ENCODE assay signal across 12 cellular contexts in the genomic region with DNA sequence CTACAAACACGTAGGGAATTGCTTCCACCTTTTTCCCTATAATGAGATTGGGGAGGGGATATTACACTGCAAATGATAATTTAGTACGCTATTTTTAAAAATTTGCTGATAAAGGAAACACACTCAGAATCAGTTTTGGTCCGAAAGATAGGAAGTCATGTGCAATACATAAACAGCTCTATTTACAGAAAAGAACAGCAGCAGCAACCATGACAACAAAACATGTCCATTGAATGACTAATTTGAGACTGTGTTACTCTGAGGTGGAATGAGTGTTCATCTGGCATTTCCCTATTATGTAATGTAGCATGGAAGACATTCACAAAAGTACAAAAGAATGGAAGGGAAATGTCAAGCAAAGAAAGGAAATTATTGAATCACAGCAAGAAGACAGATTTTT.
A peak's percentile ranks its signal among the peaks of the same experiment; 100 is the strongest.
DNase-seq lines count a peak whose midpoint lies in the region; ATAC-seq and TF ChIP-seq lines count a peak whose summit lies in the region.
"Had no signal": no experiment of that assay in that cellular context is flagged by ENCODE, and none has a peak within 500 bp of the region (broad histone marks: within the 10 kb centered on the region; RNA-seq: fewer than 3 reads in every experiment).

No MANE protein-coding gene starts in this region.

- H3K27ac ChIP-seq in AG04450 (ENCODE audit: low read depth, low read length) (no peak overlapping the region), foreskin keratinocyte (no peak overlapping the region), caudate nucleus (ENCODE audit: low read depth, low read length) (no peak overlapping the region), gastroesophageal sphincter (no peak overlapping the region), SJCRH30 (no peak overlapping the region)
- H3K27ac ChIP-seq: pancreas had no signal

- no peak overlapping the region for H3K4me3 Mint-ChIP-seq in immature natural killer cell

- DNase-seq in AG04450 (ENCODE audit: low read depth, low spot score) (peak; percentile 42), SW 1271 (lab: John Stamatoyannopoulos, UW) (peak; percentile 21 to 66), foreskin keratinocyte (peak; percentile 73 to 88), caudate nucleus (lab: John Stamatoyannopoulos, UW) (no peak), immature natural killer cell (no peak), SJCRH30 (no peak)
- DNase-seq: activated CD4-positive, alpha-beta T cell treated with anti-CD3 and anti-CD28 coated beads, Interleukin-2, amount 50 U/mL, for 4 hours; central memory CD4-positive, alpha-beta T cell; NCI-H1436; pancreas had no signal

- no peak for TF ChIP-seq EP300 in gastroesophageal sphincter (IDR thresholded peaks at IDR 0.05)

- H3K36me3 ChIP-seq in gastroesophageal sphincter (peaks cover 0 to 12% of the 10 kb centered on the region in 2 donors), SJCRH30 (peaks cover 3% of the 10 kb centered on the region; the same call in 1 of the 2 replicates)
- H3K36me3 ChIP-seq: pancreas had no signal

- POLR2A ChIA-PET in AG04450 (lab: Yijun Ruan, JAX): interaction anchor here (0.7 kb wide), 1 partner anchor 77 kb away, joined by 6 read pairs; no protein-coding TSS in a partner anchor

- ATAC-seq in HG02610 (IDR thresholded peaks at IDR 0.05; ENCODE audit: unreplicated experiment): peak; percentile 91
- peak; percentile 100 for ATAC-seq in foreskin keratinocyte
- no peak for ATAC-seq in gastroesophageal sphincter

- no peaks in the 10 kb centered on the region for H3K27me3 ChIP-seq in AG04450 (ENCODE audit: control insufficient read depth, insufficient read depth, low read length)
- H3K27me3 ChIP-seq in foreskin keratinocyte: no peaks in the 10 kb centered on the region
- no peaks in the 10 kb centered on the region for H3K27me3 ChIP-seq in gastroesophageal sphincter
- no peaks in the 10 kb centered on the region for H3K27me3 ChIP-seq in SJCRH30
- H3K27me3 ChIP-seq: pancreas had no signal

- H3K4me1 Mint-ChIP-seq in immature natural killer cell: no peaks in the 10 kb centered on the region

- no peaks in the 10 kb centered on the region for H3K9me3 ChIP-seq in AG04450 (ENCODE audit: control insufficient read depth, insufficient read depth, low read length)
- H3K9me3 ChIP-seq in gastroesophageal sphincter: no peaks in the 10 kb centered on the region
- no peaks in the 10 kb centered on the region for H3K9me3 ChIP-seq in SJCRH30 (replicated peaks)

- CTCF ChIA-PET in AG04450 (lab: Charles Lee): interaction anchor here (2.5 kb wide), 1 partner anchor 354 kb away, joined by 6 read pairs; no protein-coding TSS in a partner anchor

- peaks cover 18 to 47% (median 32%) of the 10 kb centered on the region in 3 donors for H3K36me3 Mint-ChIP-seq in immature natural killer cell

- H3K9me3 Mint-ChIP-seq in immature natural killer cell: no peaks in the 10 kb centered on the region

- H3K27me3 Mint-ChIP-seq in immature natural killer cell (ENCODE audit: low read depth in 3 of 3): no peaks in the 10 kb centered on the region

- H3K4me1 ChIP-seq in foreskin keratinocyte (no peaks in the 10 kb centered on the region), gastroesophageal sphincter (no peaks in the 10 kb centered on the region), SJCRH30 (no peaks in the 10 kb centered on the region)

- 45 to 50% methylated on average over 3 of the region's 3 CpGs for WGBS in gastroesophageal sphincter (ENCODE audit: low coverage in 1 of 2), 2 donors

- no peak for TF ChIP-seq POLR2A in gastroesophageal sphincter (IDR thresholded peaks at IDR 0.05)

- no peak for TF ChIP-seq CTCF in AG04450 (IDR thresholded peaks at IDR 0.05; ENCODE audit: low read depth, low read length)
- no peak for TF ChIP-seq CTCF in foreskin keratinocyte (conservative IDR thresholded peaks at IDR 0.05)
- TF ChIP-seq CTCF in gastroesophageal sphincter (IDR thresholded peaks at IDR 0.05): no peak

- no peak overlapping the region for H3K27ac Mint-ChIP-seq in immature natural killer cell

- no peak overlapping the region for H3K4me3 ChIP-seq in AG04450 (ENCODE audit: low read depth, low read length)
- H3K4me3 ChIP-seq in gastroesophageal sphincter: no peak overlapping the region
- no peak overlapping the region for H3K4me3 ChIP-seq in SJCRH30
- H3K4me3 ChIP-seq: pancreas had no signal

Comparison
In these comparisons a context has a peak if more than half of its experiments do, and no peak if none do; other contexts are left out.
1. DNase-seq: peak in AG04450 (single experiment), SW 1271 (2 of 2) and foreskin keratinocyte (2 of 2); none in caudate nucleus (0 of 61), immature natural killer cell (0 of 3) and SJCRH30 (0 of 2).